11 cellular contexts compared by ENCODE assay signal in the genomic region with DNA sequence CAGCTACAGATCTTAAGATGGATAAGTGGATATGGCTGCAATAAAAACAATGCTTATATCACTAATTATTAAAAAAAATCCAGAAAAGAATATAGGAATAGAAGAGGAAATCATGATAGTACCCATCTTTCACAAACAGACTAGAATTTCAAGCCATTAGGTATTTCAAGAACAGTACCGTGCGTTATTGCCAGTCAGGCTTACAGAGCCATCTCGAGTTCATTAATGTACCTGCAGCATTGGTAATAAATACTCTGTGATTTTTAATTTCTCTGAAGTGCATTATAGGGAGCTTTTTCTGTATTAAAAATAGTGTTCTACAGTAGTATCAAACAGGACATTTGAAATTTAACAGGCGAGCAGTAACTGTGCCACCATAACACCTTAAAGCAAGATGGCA. TPM values are rescaled to one million over a fixed set of nuclear protein-coding genes. Genes with fewer than 3 reads are reported as not detected.
"Had no signal": no experiment of that assay in that cellular context is flagged by ENCODE, and none has a peak within 500 bp of the region (broad histone marks: within the 10 kb centered on the region; RNA-seq: fewer than 3 reads in every experiment).

No MANE protein-coding gene starts in this region.

- DNase-seq: activated CD4-positive, alpha-beta T cell treated with anti-CD3 and anti-CD28 coated beads, Interleukin-2, amount 50 U/mL, for 1 hour; activated naive CD4-positive, alpha-beta T cell treated with anti-CD3 and anti-CD28 coated beads, Interleukin-2, amount 50 U/mL, for 16 hours; adrenal gland; dermis blood vessel endothelial cell; immature natural killer cell; left colon; mesendoderm; nephron progenitor cell; stimulated activated CD4-positive, alpha-beta T cell treated with anti-CD3 and anti-CD28 coated beads, Interleukin-4, amount 100 ng/mL, for 4 hours; stimulated activated naive CD8-positive, alpha-beta T cell treated with anti-CD3 and anti-CD28 coated beads, Interleukin-15, amount 100 ng/mL, for 72 hours had no signal

- H3K27ac ChIP-seq: adrenal gland had no signal

- H3K9me3 ChIP-seq: adrenal gland had no signal

- H3K4me1 ChIP-seq: adrenal gland had no signal

- H3K4me3 ChIP-seq: adrenal gland had no signal

- H3K27me3 ChIP-seq: adrenal gland had no signal

- ATAC-seq: left colon; stimulated activated naive CD8-positive, alpha-beta T cell treated with anti-CD3 and anti-CD28 coated beads, Interleukin-15, amount 100 ng/mL, for 72 hours had no signal

RNA-seq across cellular contexts. Expression of gene ST3GAL6, which starts 35.7 kb away (rescaled TPM):
- total RNA-seq: T-helper 1 cell treated with Interleukin-12 subunit alpha and Interleukin-12 subunit beta and Interleukin-4 antibody, amounts not matched to agents 30 ng/mL and 1 ng/mL, for 36 hours had no signal
